13 cellular contexts compared by ENCODE assay signal in the genomic region with DNA sequence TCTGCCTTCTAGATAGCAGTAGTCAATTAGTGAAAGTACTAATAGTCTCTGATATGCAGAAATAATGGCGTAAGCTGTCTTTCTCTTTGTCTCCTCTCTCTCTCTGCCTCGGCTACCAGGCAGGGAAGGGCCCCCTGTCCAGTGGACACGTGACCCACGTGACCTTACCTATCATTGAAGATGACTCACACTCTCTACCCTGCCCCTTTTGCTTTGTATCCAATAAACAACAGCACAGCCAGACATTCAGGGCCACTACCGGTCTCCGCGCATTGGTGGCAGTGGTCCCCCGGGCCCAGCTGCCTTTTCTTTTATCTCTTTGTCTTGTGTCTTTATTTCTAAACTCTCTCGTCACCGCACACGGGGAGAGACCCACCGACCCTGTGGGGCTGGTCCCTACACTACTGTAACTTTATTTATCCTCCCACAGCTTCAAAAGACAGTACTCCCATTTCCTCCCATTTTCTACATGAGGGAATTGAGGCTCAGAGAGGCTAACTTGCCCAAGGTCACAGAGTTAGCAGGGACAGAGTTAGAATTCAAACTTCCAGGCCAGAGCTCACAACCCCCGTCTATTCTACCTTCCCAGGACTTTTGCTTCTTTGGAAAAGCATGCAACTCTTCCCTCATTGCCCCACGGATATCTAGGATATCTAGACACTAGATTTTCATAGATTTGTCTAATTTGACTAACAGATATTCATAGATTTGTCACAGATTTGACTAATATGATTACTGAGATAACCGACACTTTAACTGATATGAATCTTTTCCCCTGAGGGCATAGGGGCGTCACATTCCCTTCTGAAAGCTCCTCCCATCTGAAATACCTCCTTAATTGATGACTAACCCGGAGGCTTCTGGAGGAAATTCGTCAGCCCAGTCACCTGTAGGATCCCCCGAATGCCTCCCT. TPM values are rescaled to one million over a fixed set of nuclear protein-coding genes. Genes with fewer than 3 reads are reported as not detected.
DNase-seq lines count a peak whose midpoint lies in the region; ATAC-seq and TF ChIP-seq lines count a peak whose summit lies in the region.
"Had no signal": no experiment of that assay in that cellular context is flagged by ENCODE, and none has a peak within 500 bp of the region (broad histone marks: within the 10 kb centered on the region; RNA-seq: fewer than 3 reads in every experiment).

No MANE protein-coding gene starts in this region.

- H3K36me3 Mint-ChIP-seq in WTC11 (no peaks in the 10 kb centered on the region), neural crest cell (ENCODE audit: low read depth) (no peaks in the 10 kb centered on the region)
- H3K36me3 Mint-ChIP-seq: CD8-positive, alpha-beta T cell had no signal

- no peak overlapping the region for H2BK15ac ChIP-seq in IMR-90 (ENCODE audit: low read depth, low read length)

- H3K4me2 ChIP-seq in IMR-90 (ENCODE audit: low read depth, low read length), result no peak overlapping the region

- no peak overlapping the region for H3K27ac ChIP-seq in IMR-90 (ENCODE audit: insufficient read depth, low read length)
- H3K27ac ChIP-seq: SK-N-MC, WERI-Rb-1 had no signal

- no peak overlapping the region for H3K4me3 ChIP-seq in IMR-90 (ENCODE audit: insufficient read depth, low read depth, low read length)
- H3K4me3 ChIP-seq: SK-N-MC had no signal

- no peak overlapping the region for H4K5ac ChIP-seq in IMR-90 (ENCODE audit: low read depth, low read length)

- H3K79me1 ChIP-seq in IMR-90 (ENCODE audit: low read depth in 1 of 2, low read length in 2 of 2), result no peaks in the 10 kb centered on the region

- H4K91ac ChIP-seq in IMR-90 (ENCODE audit: insufficient read depth, low read depth, low read length), result no peak overlapping the region

- H3K9ac ChIP-seq in ES-I3 (ENCODE audit: low read depth, low read length), result peak overlapping the region; percentile 32; the same call in 1 of the 2 replicates
- H3K9ac ChIP-seq in IMR-90 (ENCODE audit: low read depth, low read length), result no peak overlapping the region

- H3K27me3 Mint-ChIP-seq in WTC11 (ENCODE audit: low read depth) (no peaks in the 10 kb centered on the region; the same call in 1 of the 2 replicates), neural crest cell (ENCODE audit: low read depth) (no peaks in the 10 kb centered on the region)
- H3K27me3 Mint-ChIP-seq: activated naive CD8-positive, alpha-beta T cell treated with anti-CD3 and anti-CD28 coated beads, Interleukin-2, amount 50 U/mL, for 24 hours had no signal

- no peak overlapping the region for H4K8ac ChIP-seq in IMR-90 (ENCODE audit: low read depth in 2 of 2, low read length in 2 of 2)

- H4K20me1 ChIP-seq in IMR-90 (ENCODE audit: insufficient read depth, low read length), result no peaks in the 10 kb centered on the region

- no peak overlapping the region for H2AK9ac ChIP-seq in IMR-90 (replicated peaks; ENCODE audit: low read depth, low read length, poor library complexity)

- H2AK5ac ChIP-seq in IMR-90 (ENCODE audit: low read depth, low read length), result no peak overlapping the region

- no peak for TF ChIP-seq RAD21 in IMR-90 (IDR thresholded peaks at IDR 0.05; ENCODE audit: low read length)

- TF ChIP-seq CTCF in IMR-90 (conservative IDR thresholded peaks at IDR 0.05; ENCODE audit: low read depth, low read length) (no peak), WTC11 (IDR thresholded peaks at IDR 0.05) (no peak), neural crest cell (conservative IDR thresholded peaks at IDR 0.05) (no peak)

- no peak overlapping the region for H3K18ac ChIP-seq in IMR-90 (ENCODE audit: low read depth, low read length)

- CTCF ChIA-PET in IMR-90 (lab: Yijun Ruan, JAX), result no interaction called here
- CTCF ChIA-PET in WTC11 (lab: Charles Lee), result interaction anchor here (1.2 to 4.3 kb wide), 5 partner anchors 8 to 293 kb away, joined by 3 to 28 read pairs (median 7); no protein-coding TSS in a partner anchor

- H3K14ac ChIP-seq in IMR-90 (replicated peaks; ENCODE audit: low read depth, low read length), result no peak overlapping the region

- H2BK5ac ChIP-seq in IMR-90 (ENCODE audit: low read depth, low read length, poor library complexity, severe bottlenecking), result no peak overlapping the region

- H3K36me3 ChIP-seq in ES-I3 (ENCODE audit: insufficient read depth, low read length), result no peaks in the 10 kb centered on the region
- no peaks in the 10 kb centered on the region for H3K36me3 ChIP-seq in IMR-90 (ENCODE audit: control insufficient read depth, insufficient read depth, low read length)
- H3K36me3 ChIP-seq: WERI-Rb-1 had no signal

- 51% methylated on average over 6 of the region's 19 CpGs; no CpG with 5 or more reads in 1 of the 2 experiments for WGBS in IMR-90 (ENCODE audit: extremely low coverage in 2 of 2, insufficient read length in 1 of 2), 2 experiments

- no peak overlapping the region for H3K4ac ChIP-seq in IMR-90 (ENCODE audit: low read depth, low read length)

- no peak overlapping the region for H3K56ac ChIP-seq in IMR-90 (ENCODE audit: extremely low read depth, insufficient read depth, low read length)

- no peak for ATAC-seq in IMR-90 (ENCODE audit: low read depth)
- peak; percentile 40 for ATAC-seq in WTC11
- ATAC-seq: activated naive CD8-positive, alpha-beta T cell treated with anti-CD3 and anti-CD28 coated beads, Interleukin-2, amount 50 U/mL, for 24 hours; CD8-positive, alpha-beta T cell had no signal

- POLR2A ChIA-PET in IMR-90 (lab: Charles Lee; ENCODE audit: unreplicated experiment) (interaction anchor here (0.6 kb wide), 1 partner anchor 43 kb away, joined by 3 read pairs; no protein-coding TSS in a partner anchor), WTC11 (lab: Charles Lee) (interaction anchor here (0.7 kb wide), 1 partner anchor 44 kb away, joined by 3 read pairs; no protein-coding TSS in a partner anchor)

- no peak for TF ChIP-seq POLR2A in IMR-90 (IDR thresholded peaks at IDR 0.05; ENCODE audit: low read depth, low read length)

- H3K27me3 ChIP-seq in IMR-90 (ENCODE audit: control insufficient read depth, insufficient read depth, low read length), result peaks cover 65% of the 10 kb centered on the region

- H3K9me3 Mint-ChIP-seq in WTC11 (no peaks in the 10 kb centered on the region), neural crest cell (no peaks in the 10 kb centered on the region)
- H3K9me3 Mint-ChIP-seq: activated naive CD8-positive, alpha-beta T cell treated with anti-CD3 and anti-CD28 coated beads, Interleukin-2, amount 50 U/mL, for 24 hours; CD8-positive, alpha-beta T cell had no signal

- no peaks in the 10 kb centered on the region for H3K9me3 ChIP-seq in ES-I3 (ENCODE audit: control insufficient read depth, insufficient read depth, low read length)
- H3K9me3 ChIP-seq in IMR-90 (ENCODE audit: control insufficient read depth, insufficient read depth, low read length), result no peaks in the 10 kb centered on the region; the same call in 1 of the 2 replicates

- DNase-seq in IMR-90, result no peak
- DNase-seq in WTC11 (ENCODE audit: low spot score), result no peak
- DNase-seq in neural crest cell (ENCODE audit: low read depth, low spot score), result no peak
- no peak for DNase-seq in NCI-H524 (lab: John Stamatoyannopoulos, UW)
- DNase-seq in NCI-H2196 treated with DMSO at 0.1 percent for 48 hours (lab: John Stamatoyannopoulos, UW; ENCODE audit: unreplicated experiment), result no peak
- DNase-seq in NCI-H2029 (lab: John Stamatoyannopoulos, UW), result no peak
- DNase-seq: activated naive CD8-positive, alpha-beta T cell treated with anti-CD3 and anti-CD28 coated beads, Interleukin-2, amount 50 U/mL, for 24 hours; CD8-positive, alpha-beta T cell; NCI-H1694 treated with DMSO at 0.1 percent for 48 hours; WERI-Rb-1 had no signal

- H3K4me3 Mint-ChIP-seq in WTC11 (no peak overlapping the region), neural crest cell (no peak overlapping the region)
- H3K4me3 Mint-ChIP-seq: activated naive CD8-positive, alpha-beta T cell treated with anti-CD3 and anti-CD28 coated beads, Interleukin-2, amount 50 U/mL, for 24 hours; CD8-positive, alpha-beta T cell had no signal

- no peak overlapping the region for H2BK120ac ChIP-seq in IMR-90 (ENCODE audit: low read depth, low read length)

- no TSS peak for BruUV-seq in IMR-90 (replicated peaks; lab: Mats Ljungman, UMichigan)

- H3K4me1 Mint-ChIP-seq in WTC11, result peaks cover 18% of the 10 kb centered on the region
- peaks cover 25% of the 10 kb centered on the region for H3K4me1 Mint-ChIP-seq in neural crest cell
- H3K4me1 Mint-ChIP-seq: activated naive CD8-positive, alpha-beta T cell treated with anti-CD3 and anti-CD28 coated beads, Interleukin-2, amount 50 U/mL, for 24 hours had no signal

- intact Hi-C loops in IMR-90 (cut with micrococcal nuclease), result no loop called here

- in situ Hi-C loops in IMR-90 (cut with MboI; ENCODE audit: low sequenced_read_pairs), result no loop called here

- no peak overlapping the region for H2BK20ac ChIP-seq in IMR-90 (ENCODE audit: low read depth, low read length)

- H3K4me1 ChIP-seq in ES-I3 (ENCODE audit: insufficient read depth, low read length), result peaks cover 28% of the 10 kb centered on the region
- no peaks in the 10 kb centered on the region for H3K4me1 ChIP-seq in IMR-90 (ENCODE audit: control insufficient read depth, insufficient read depth, low read length)

- H3K23ac ChIP-seq in IMR-90 (ENCODE audit: low read depth, low read length), result no peak overlapping the region

- dilution Hi-C loops in IMR-90 (cut with HindIII; ENCODE audit: low sequenced_read_pairs, unreplicated experiment), result no loop called here

- H3K9me1 ChIP-seq in IMR-90 (ENCODE audit: insufficient read depth, low read length), result no peaks in the 10 kb centered on the region

- H3K27ac Mint-ChIP-seq in WTC11 (peak overlapping the region; percentile 10), neural crest cell (ENCODE audit: unreplicated experiment) (peak overlapping the region; percentile 89)
- H3K27ac Mint-ChIP-seq: activated naive CD8-positive, alpha-beta T cell treated with anti-CD3 and anti-CD28 coated beads, Interleukin-2, amount 50 U/mL, for 24 hours; CD8-positive, alpha-beta T cell had no signal

- H2AFZ ChIP-seq in IMR-90 (replicated peaks; ENCODE audit: low read length, poor library complexity), result no peak overlapping the region

TF ChIP-seq in IMR-90, 13 proteins besides CTCF, POLR2A, EP300 and RAD21 (continues in another document):
- TF ChIP-seq NFE2L2 (IDR thresholded peaks at IDR 0.05; ENCODE audit: low read depth, low read length) (no peak), SMC3 (IDR thresholded peaks at IDR 0.05; ENCODE audit: low read depth, low read length) (no peak), CHD1 (IDR thresholded peaks at IDR 0.05; ENCODE audit: low read depth, low read length) (no peak), FOS (IDR thresholded peaks at IDR 0.05; ENCODE audit: low read depth, low read length) (no peak)

TF ChIP-seq in WTC11, 78 proteins besides CTCF, POLR2A, EP300 and RAD21 (continues in another document):
- no peak for TF ChIP-seq SMAD3 (CRISPR knock-in tag; IDR thresholded peaks at IDR 0.05; ENCODE audit: borderline replicate concordance)
- no peak for TF ChIP-seq CREB1 (CRISPR knock-in tag; IDR thresholded peaks at IDR 0.05)
- no peak for TF ChIP-seq RELA (CRISPR knock-in tag; IDR thresholded peaks at IDR 0.05; ENCODE audit: borderline replicate concordance)

RNA-seq across cellular contexts. Expression of a gene that starts 2.4 kb away (rescaled TPM):
- not detected in 2 replicates for total RNA-seq in IMR-90 (2012; rRNA removed)
- not detected in 2 replicates for polyA plus RNA-seq in IMR-90 (2012; rRNA removed)
- 0.01 TPM in 1 of 2 replicates, not detected in the other for polyA plus RNA-seq in IMR-90 (2012; cell fraction: cytosol; rRNA removed)
- polyA plus RNA-seq in IMR-90 (2012; cell fraction: nucleus; rRNA removed; ENCODE audit: low replicate concordance), result 0.01 and 0.02 TPM in 2 replicates
- total RNA-seq in WTC11 (2021), result 0.07 to 0.24 TPM (median 0.09 TPM) in 3 replicates
- not detected in 2 replicates for total RNA-seq in neural crest cell
- total RNA-seq: CD8-positive, alpha-beta T cell had no signal
- polyA plus RNA-seq: neural cell had no signal
